22 cellular contexts compared by ENCODE assay signal in genomic region chr13:31327157-31327556, GRCh38.
"Had no signal": no experiment of that assay in that cellular context is flagged by ENCODE, and none has a peak within 500 bp of the region (broad histone marks: within the 10 kb centered on the region; RNA-seq: fewer than 3 reads in every experiment).

No MANE protein-coding gene starts in this region.

- H3K27me3 Mint-ChIP-seq: naive thymus-derived CD8-positive, alpha-beta T cell; stimulated activated memory B cell treated with anti-CD40 and anti-IgM and Interleukin-4, amounts not matched to agents 10 μg/mL and 1 μg/mL and 100 μg/mL, for 72 hours; stimulated activated naive CD8-positive, alpha-beta T cell treated with anti-CD3 and anti-CD28 coated beads, Interleukin-15, amount 100 ng/mL, for 72 hours had no signal

- H3K27ac ChIP-seq: coronary artery, right lobe of liver, spleen, testis, upper lobe of right lung, vagina had no signal

- H3K9me3 Mint-ChIP-seq: stimulated activated memory B cell treated with anti-CD40 and anti-IgM and Interleukin-4, amounts not matched to agents 10 μg/mL and 1 μg/mL and 100 μg/mL, for 72 hours; stimulated activated naive CD8-positive, alpha-beta T cell treated with anti-CD3 and anti-CD28 coated beads, Interleukin-15, amount 100 ng/mL, for 72 hours had no signal

- H3K4me1 Mint-ChIP-seq: naive thymus-derived CD8-positive, alpha-beta T cell; stimulated activated memory B cell treated with anti-CD40 and anti-IgM and Interleukin-4, amounts not matched to agents 10 μg/mL and 1 μg/mL and 100 μg/mL, for 72 hours; stimulated activated naive CD8-positive, alpha-beta T cell treated with anti-CD3 and anti-CD28 coated beads, Interleukin-15, amount 100 ng/mL, for 72 hours had no signal

- H3K36me3 ChIP-seq: right lobe of liver, vagina had no signal

- DNase-seq: effector CD4-positive, alpha-beta T cell; kidney; left cardiac atrium; left ventricle myocardium superior; mucosa of descending colon; naive thymus-derived CD8-positive, alpha-beta T cell; occipital lobe; psoas muscle; retina; right lobe of liver; spleen; stimulated activated CD4-positive, alpha-beta T cell treated with anti-CD3 and anti-CD28 coated beads, Interleukin-15, amount 100 ng/mL, for 24 hours; stimulated activated CD4-positive, alpha-beta T cell treated with anti-CD3 and anti-CD28 coated beads, Interleukin-1b, Interleukin-23, amount 100 ng/mL, for 48 hours; stimulated activated CD4-positive, alpha-beta T cell treated with anti-CD3 and anti-CD28 coated beads, Interleukin-4, amount 100 ng/mL, for 24 hours; stimulated activated naive CD8-positive, alpha-beta T cell treated with anti-CD3 and anti-CD28 coated beads, Interleukin-15, amount 100 ng/mL, for 72 hours; testis; upper lobe of right lung had no signal

- H3K27me3 ChIP-seq: right lobe of liver, spleen, testis, tibial nerve, upper lobe of right lung, vagina had no signal

- H3K9me3 ChIP-seq: mucosa of descending colon, psoas muscle, right lobe of liver, spleen, testis, tibial nerve, upper lobe of right lung, vagina had no signal

- H3K4me3 ChIP-seq: coronary artery, lung, mucosa of descending colon, psoas muscle, right lobe of liver, spleen, testis, upper lobe of right lung, vagina had no signal

- H3K4me3 Mint-ChIP-seq: naive thymus-derived CD8-positive, alpha-beta T cell; stimulated activated memory B cell treated with anti-CD40 and anti-IgM and Interleukin-4, amounts not matched to agents 10 μg/mL and 1 μg/mL and 100 μg/mL, for 72 hours; stimulated activated naive CD8-positive, alpha-beta T cell treated with anti-CD3 and anti-CD28 coated beads, Interleukin-15, amount 100 ng/mL, for 72 hours had no signal

- H3K4me1 ChIP-seq: psoas muscle, right lobe of liver, spleen, testis, tibial nerve, upper lobe of right lung, vagina had no signal

- H3K27ac Mint-ChIP-seq: naive thymus-derived CD8-positive, alpha-beta T cell; stimulated activated memory B cell treated with anti-CD40 and anti-IgM and Interleukin-4, amounts not matched to agents 10 μg/mL and 1 μg/mL and 100 μg/mL, for 72 hours; stimulated activated naive CD8-positive, alpha-beta T cell treated with anti-CD3 and anti-CD28 coated beads, Interleukin-15, amount 100 ng/mL, for 72 hours had no signal

- ATAC-seq: left cardiac atrium; left ventricle myocardium superior; mucosa of descending colon; naive thymus-derived CD8-positive, alpha-beta T cell; psoas muscle; right lobe of liver; stimulated activated memory B cell treated with anti-CD40 and anti-IgM and Interleukin-4, amounts not matched to agents 10 μg/mL and 1 μg/mL and 100 μg/mL, for 72 hours; stimulated activated naive CD8-positive, alpha-beta T cell treated with anti-CD3 and anti-CD28 coated beads, Interleukin-15, amount 100 ng/mL, for 72 hours; upper lobe of right lung had no signal
